8 cellular contexts compared by ENCODE assay signal in the genomic region with DNA sequence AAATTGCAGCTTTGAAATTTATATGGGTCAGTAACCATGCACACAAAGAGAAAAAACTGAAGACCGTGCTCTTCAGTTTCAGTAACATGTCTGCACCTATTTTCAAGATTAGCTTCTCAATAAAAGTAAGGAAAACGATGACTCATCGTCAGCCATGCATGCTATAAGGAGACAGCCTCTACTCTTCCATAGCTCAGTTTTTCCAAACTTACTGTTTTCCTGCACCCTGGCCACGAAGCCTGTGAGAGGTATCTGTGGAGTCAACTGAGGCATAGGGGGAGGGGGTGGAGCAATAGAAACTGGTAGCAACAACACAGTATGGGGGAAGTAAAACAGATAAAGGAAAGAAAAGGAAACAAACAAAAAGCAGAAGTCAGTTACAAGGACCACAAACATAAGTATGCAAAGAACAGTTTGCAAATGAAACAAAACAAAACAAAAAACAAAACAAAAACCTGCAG. TPM values are rescaled to one million over a fixed set of nuclear protein-coding genes. Genes with fewer than 3 reads are reported as not detected.
DNase-seq lines count a peak whose midpoint lies in the region; ATAC-seq lines count a peak whose summit lies in the region.

No MANE protein-coding gene starts in this region.

- no peak overlapping the region for H3K4me3 Mint-ChIP-seq in activated T-cell treated with anti-CD3 and anti-CD28 coated beads, Interleukin-2, amount 50 U/mL, for 72 hours
- no peak overlapping the region for H3K4me3 Mint-ChIP-seq in activated T-cell treated with anti-CD3 and anti-CD28 coated beads, Interleukin-2, amount 50 U/mL, for 4 hours

- no peaks in the 10 kb centered on the region for H3K27me3 Mint-ChIP-seq in activated T-cell treated with anti-CD3 and anti-CD28 coated beads, Interleukin-2, amount 50 U/mL, for 72 hours (ENCODE audit: low read depth)
- no peaks in the 10 kb centered on the region for H3K27me3 Mint-ChIP-seq in activated T-cell treated with anti-CD3 and anti-CD28 coated beads, Interleukin-2, amount 50 U/mL, for 4 hours (ENCODE audit: low read depth)

- H3K9me3 Mint-ChIP-seq in activated T-cell treated with anti-CD3 and anti-CD28 coated beads, Interleukin-2, amount 50 U/mL, for 72 hours: no peaks in the 10 kb centered on the region
- no peaks in the 10 kb centered on the region for H3K9me3 Mint-ChIP-seq in activated T-cell treated with anti-CD3 and anti-CD28 coated beads, Interleukin-2, amount 50 U/mL, for 4 hours

- ATAC-seq in GM21528 (IDR thresholded peaks at IDR 0.05; ENCODE audit: low FRiP score, unreplicated experiment) (peak; percentile 95), HG03575 (IDR thresholded peaks at IDR 0.05; ENCODE audit: extremely low read depth, insufficient number of reproducible peaks, low FRiP score, unreplicated experiment) (peak; percentile 83)
- no peak for ATAC-seq in activated T-cell treated with anti-CD3 and anti-CD28 coated beads, Interleukin-2, amount 50 U/mL, for 72 hours (replicated peaks in 1 of 2)
- ATAC-seq in activated T-cell treated with anti-CD3 and anti-CD28 coated beads, Interleukin-2, amount 50 U/mL, for 4 hours: no peak

- DNase-seq in EL (peak; percentile 44), amniotic epithelial cell (ENCODE audit: low read depth) (peak; percentile 34), skeletal muscle cell (ENCODE audit: low read depth) (peak; percentile 7), amygdala (lab: John Stamatoyannopoulos, UW) (no peak)
- no peak for DNase-seq in activated T-cell treated with anti-CD3 and anti-CD28 coated beads, Interleukin-2, amount 50 U/mL, for 72 hours
- no peak for DNase-seq in activated T-cell treated with anti-CD3 and anti-CD28 coated beads, Interleukin-2, amount 50 U/mL, for 4 hours

- peaks cover 5% of the 10 kb centered on the region for H3K4me1 Mint-ChIP-seq in activated T-cell treated with anti-CD3 and anti-CD28 coated beads, Interleukin-2, amount 50 U/mL, for 72 hours (ENCODE audit: low read depth)
- H3K4me1 Mint-ChIP-seq in activated T-cell treated with anti-CD3 and anti-CD28 coated beads, Interleukin-2, amount 50 U/mL, for 4 hours (ENCODE audit: low read depth): peaks cover 4% of the 10 kb centered on the region

- H3K27ac Mint-ChIP-seq in activated T-cell treated with anti-CD3 and anti-CD28 coated beads, Interleukin-2, amount 50 U/mL, for 72 hours: no peak overlapping the region

- H3K36me3 Mint-ChIP-seq in activated T-cell treated with anti-CD3 and anti-CD28 coated beads, Interleukin-2, amount 50 U/mL, for 72 hours (ENCODE audit: insufficient read depth in 2 of 2): no peaks in the 10 kb centered on the region
- peaks cover 30% of the 10 kb centered on the region for H3K36me3 Mint-ChIP-seq in activated T-cell treated with anti-CD3 and anti-CD28 coated beads, Interleukin-2, amount 50 U/mL, for 4 hours (ENCODE audit: insufficient read depth)

- no peak overlapping the region for H3K4me3 ChIP-seq in skeletal muscle cell (ENCODE audit: low read depth, low read length)

RNA-seq across cellular contexts. Expression of gene PDSS1, which starts 58.0 kb away (rescaled TPM):
- total RNA-seq in activated T-cell treated with anti-CD3 and anti-CD28 coated beads, Interleukin-2, amount 50 U/mL, for 72 hours: 10 to 100 TPM in 1 of 2 donors, 1 to 10 TPM in 1; 8.8 to 12.2 TPM
- 10 to 100 TPM; 37.4 to 45.6 (median 43.5) TPM for total RNA-seq in activated T-cell treated with anti-CD3 and anti-CD28 coated beads, Interleukin-2, amount 50 U/mL, for 4 hours

Comparison
In these comparisons a context has a peak if more than half of its experiments do, and no peak if none do; other contexts are left out.
1. DNase-seq: peak in EL (single experiment), amniotic epithelial cell (single experiment) and skeletal muscle cell (single experiment); none in activated T-cell treated with anti-CD3 and anti-CD28 coated beads, Interleukin-2, amount 50 U/mL, for 72 hours (0 of 2), amygdala (0 of 56) and activated T-cell treated with anti-CD3 and anti-CD28 coated beads, Interleukin-2, amount 50 U/mL, for 4 hours (single experiment).
2. ATAC-seq: peak in GM21528 (single experiment) and HG03575 (single experiment); none in activated T-cell treated with anti-CD3 and anti-CD28 coated beads, Interleukin-2, amount 50 U/mL, for 72 hours (0 of 2) and activated T-cell treated with anti-CD3 and anti-CD28 coated beads, Interleukin-2, amount 50 U/mL, for 4 hours (0 of 2).